8 cellular contexts compared by ENCODE assay signal in genomic region chr11:106091480-106092123, GRCh38. TPM values are rescaled to one million over a fixed set of nuclear protein-coding genes. Genes with fewer than 3 reads are reported as not detected.
A peak's percentile ranks its signal among the peaks of the same experiment; 100 is the strongest.
DNase-seq lines count a peak whose midpoint lies in the region; ATAC-seq and TF ChIP-seq lines count a peak whose summit lies in the region.

No MANE protein-coding gene starts in this region.

- H3K36me3 ChIP-seq in effector memory CD4-positive, alpha-beta T cell (ENCODE audit: control insufficient read depth, insufficient read depth, low read length) = peaks cover 42% of the 10 kb centered on the region
- peaks cover 7% of the 10 kb centered on the region for H3K36me3 ChIP-seq in Caco-2 (ENCODE audit: control insufficient read depth, insufficient read depth, low read length)

- CTCF ChIA-PET in Caco-2 (lab: Charles Lee) = interaction anchor here (0.6 to 1.4 kb wide), 2 partner anchors 15 to 64 kb away, joined by 3 read pairs; partner anchors contain the start of genes AASDHPPT and KBTBD3

- H3K9me3 ChIP-seq in effector memory CD4-positive, alpha-beta T cell (ENCODE audit: control insufficient read depth, low read length) = no peaks in the 10 kb centered on the region
- no peaks in the 10 kb centered on the region for H3K9me3 ChIP-seq in Caco-2

- peaks cover 52% of the 10 kb centered on the region for H3K36me3 Mint-ChIP-seq in effector memory CD8-positive, alpha-beta T cell (ENCODE audit: insufficient read depth)
- H3K36me3 Mint-ChIP-seq in Caco-2 (ENCODE audit: insufficient read depth, unreplicated experiment) = peaks cover 71% of the 10 kb centered on the region

- no TSS peak for BruUV-seq in Caco-2 (replicated peaks; lab: Mats Ljungman, UMichigan)

- no peak overlapping the region for H3K4me3 ChIP-seq in effector memory CD4-positive, alpha-beta T cell (ENCODE audit: insufficient read depth, low read depth, low read length, poor library complexity, severe bottlenecking)
- no peak overlapping the region for H3K4me3 ChIP-seq in Caco-2 (ENCODE audit: low read depth, low read length)

- H3K4me3 Mint-ChIP-seq in effector memory CD8-positive, alpha-beta T cell = no peak overlapping the region
- H3K4me3 Mint-ChIP-seq in Caco-2 (ENCODE audit: unreplicated experiment) = no peak overlapping the region

- no peaks in the 10 kb centered on the region for H3K9me3 Mint-ChIP-seq in effector memory CD8-positive, alpha-beta T cell
- no peaks in the 10 kb centered on the region for H3K9me3 Mint-ChIP-seq in Caco-2 (ENCODE audit: unreplicated experiment)

- H3K27me3 ChIP-seq in effector memory CD4-positive, alpha-beta T cell (replicated peaks; ENCODE audit: control insufficient read depth, insufficient read depth, low read length, poor library complexity, severe bottlenecking) = no peaks in the 10 kb centered on the region
- H3K27me3 ChIP-seq in Caco-2 (replicated peaks; ENCODE audit: control insufficient read depth, insufficient read depth, low read length) = no peaks in the 10 kb centered on the region

- peaks cover 21 to 32% of the 10 kb centered on the region in 2 donors for H3K4me1 Mint-ChIP-seq in effector memory CD8-positive, alpha-beta T cell (ENCODE audit: low read depth in 2 of 2)
- peaks cover 19% of the 10 kb centered on the region for H3K4me1 Mint-ChIP-seq in Caco-2 (ENCODE audit: low read depth, unreplicated experiment)

- POLR2A ChIA-PET in Caco-2 (lab: Charles Lee) = interaction anchor here (1.0 kb wide), 1 partner anchor 14 kb away, joined by 3 read pairs; the partner anchor contains the start of genes AASDHPPT and KBTBD3

- H3K27ac Mint-ChIP-seq in effector memory CD8-positive, alpha-beta T cell = peak overlapping the region; percentile 51 to 88
- no peak overlapping the region for H3K27ac Mint-ChIP-seq in Caco-2 (ENCODE audit: unreplicated experiment)

- ATAC-seq in GM19463 (IDR thresholded peaks at IDR 0.05; ENCODE audit: unreplicated experiment) (peak; percentile 98), HG03439 (IDR thresholded peaks at IDR 0.05; ENCODE audit: unreplicated experiment) (peak; percentile 99)
- ATAC-seq in effector memory CD8-positive, alpha-beta T cell (replicated peaks) = no peak

- TF ChIP-seq CTCF in Caco-2 (IDR thresholded peaks at IDR 0.05; ENCODE audit: insufficient read depth in 1 of 2, low read depth in 1 of 2, low read length in 1 of 2, severe bottlenecking in 1 of 2, unreplicated experiment in 1 of 2) = no peak

- no peaks in the 10 kb centered on the region for H3K4me1 ChIP-seq in effector memory CD4-positive, alpha-beta T cell (ENCODE audit: control insufficient read depth, insufficient read depth, low read length, poor library complexity, severe bottlenecking)
- H3K4me1 ChIP-seq in Caco-2 = peaks cover 6% of the 10 kb centered on the region

- H3K27ac ChIP-seq in effector memory CD4-positive, alpha-beta T cell (ENCODE audit: insufficient read depth, low read length, poor library complexity, severe bottlenecking) = no peak overlapping the region

- intact Hi-C loops in Caco-2 (cut with micrococcal nuclease; ENCODE audit: unreplicated experiment) = no loop called here

- peak; percentile 53 for DNase-seq in EH (ENCODE audit: low read depth)
- DNase-seq in effector memory CD8-positive, alpha-beta T cell = no peak
- no peak for DNase-seq in stimulated activated naive CD4-positive, alpha-beta T cell treated with Interleukin-2 at 50 U/mL for 16 hours (lab: John Stamatoyannopoulos, UW)
- no peak for DNase-seq in effector memory CD4-positive, alpha-beta T cell
- no peak for DNase-seq in NCI-H2029 treated with DMSO at 0.1 percent for 48 hours (lab: John Stamatoyannopoulos, UW)
- DNase-seq in Caco-2 = no peak

- H3K27me3 Mint-ChIP-seq in effector memory CD8-positive, alpha-beta T cell = no peaks in the 10 kb centered on the region
- H3K27me3 Mint-ChIP-seq in Caco-2 (ENCODE audit: insufficient read depth, unreplicated experiment) = no peaks in the 10 kb centered on the region

RNA-seq across cellular contexts. Expression of gene AASDHPPT, which starts 14.1 kb away (rescaled TPM):
- total RNA-seq in Caco-2 (2022) = 64.8 and 70.4 TPM in 2 replicates

RNA-seq across cellular contexts. Expression of gene KBTBD3, which starts 14.5 kb away (rescaled TPM):
- 3.2 and 5.6 TPM in 2 replicates for total RNA-seq in Caco-2 (2022)
